In genomic region chr3:143242691-143243090, GRCh38 we compare ENCODE assay signal across 24 cellular contexts.
"Had no signal": no experiment of that assay in that cellular context is flagged by ENCODE, and none has a peak within 500 bp of the region (broad histone marks: within the 10 kb centered on the region; RNA-seq: fewer than 3 reads in every experiment).

No MANE protein-coding gene starts in this region.

- H3K27me3 ChIP-seq: left lung, neural progenitor cell, right lobe of liver, testis, tibial artery, upper lobe of left lung had no signal

- H3K9me3 Mint-ChIP-seq: effector memory CD8-positive, alpha-beta T cell; neural progenitor cell had no signal

- H3K4me1 ChIP-seq: left lung, parathyroid adenoma, right lobe of liver, testis, upper lobe of left lung had no signal

- H3K4me3 Mint-ChIP-seq: effector memory CD8-positive, alpha-beta T cell; naive thymus-derived CD8-positive, alpha-beta T cell; neural progenitor cell had no signal

- H3K4me3 ChIP-seq: coronary artery, left lung, neural progenitor cell, right lobe of liver, testis, tibial artery, upper lobe of left lung had no signal

- ATAC-seq: effector memory CD8-positive, alpha-beta T cell; left lung; naive thymus-derived CD8-positive, alpha-beta T cell; stimulated activated naive CD8-positive, alpha-beta T cell treated with anti-CD3 and anti-CD28 coated beads, Interleukin-15, Interleukin-2, amounts not matched to agents 100 U/mL and 50 U/mL, for 24 hours had no signal

- FAIRE-seq: endometrium, frontal cortex, kidney, small intestine, urothelium cell line had no signal

- H3K9ac ChIP-seq: neural progenitor cell, parathyroid adenoma had no signal

- H2AFZ ChIP-seq: neural progenitor cell, parathyroid adenoma had no signal

- H3K27ac ChIP-seq: coronary artery, left lung, neural progenitor cell, parathyroid adenoma, right lobe of liver, testis, tibial artery, upper lobe of left lung had no signal

- H3K9me3 ChIP-seq: left lung, right lobe of liver, testis, tibial artery, upper lobe of left lung had no signal

- H3K27me3 Mint-ChIP-seq: effector memory CD8-positive, alpha-beta T cell; naive thymus-derived CD8-positive, alpha-beta T cell had no signal

- H3K27ac Mint-ChIP-seq: effector memory CD8-positive, alpha-beta T cell; neural progenitor cell; progenitor cell of endocrine pancreas had no signal

- H3K4me2 ChIP-seq: neural progenitor cell had no signal

- H3K36me3 ChIP-seq: left lung, neural progenitor cell, right lobe of liver, tibial artery, upper lobe of left lung had no signal

- DNase-seq: effector memory CD8-positive, alpha-beta T cell; kidney; left lung; mesendoderm; midbrain; naive thymus-derived CD8-positive, alpha-beta T cell; right lobe of liver; small intestine; stimulated activated CD4-positive, alpha-beta T cell treated with anti-CD3 and anti-CD28 coated beads, Interleukin-12 subunit alpha, Interleukin-12 subunit beta, amount 100 ng/mL, for 4 hours; stimulated activated CD4-positive, alpha-beta T cell treated with anti-CD3 and anti-CD28 coated beads, Interleukin-1b, Interleukin-23, amount 100 ng/mL, for 48 hours; stimulated activated CD4-positive, alpha-beta T cell treated with anti-CD3 and anti-CD28 coated beads, Interleukin-4, amount 100 ng/mL, for 1 hour; stimulated activated CD8-positive, alpha-beta memory T cell treated with anti-CD3 and anti-CD28 coated beads, Interleukin-4, amount 100 ng/mL, for 48 hours; stimulated activated naive CD8-positive, alpha-beta T cell treated with anti-CD3 and anti-CD28 coated beads, Interleukin-15, Interleukin-2, amounts not matched to agents 100 U/mL and 50 U/mL, for 24 hours; substantia nigra; testis; tibial artery; upper lobe of left lung had no signal

- H3K79me2 ChIP-seq: parathyroid adenoma had no signal
